9 cellular contexts compared by ENCODE assay signal in genomic region chr5:64166201-64166959, GRCh38. TPM values are rescaled to one million over a fixed set of nuclear protein-coding genes. Genes with fewer than 3 reads are reported as not detected.
A peak's percentile ranks its signal among the peaks of the same experiment; 100 is the strongest.
DNase-seq lines count a peak whose midpoint lies in the region; ATAC-seq and TF ChIP-seq lines count a peak whose summit lies in the region.
"Had no signal": no experiment of that assay in that cellular context is flagged by ENCODE, and none has a peak within 500 bp of the region (broad histone marks: within the 10 kb centered on the region; RNA-seq: fewer than 3 reads in every experiment).

No MANE protein-coding gene starts in this region.

- H3K4me2 ChIP-seq in KMS-11 = peak overlapping the region; percentile 79

- peaks cover 31% of the 10 kb centered on the region for H3K27me3 Mint-ChIP-seq in CD8-positive, alpha-beta T cell (ENCODE audit: low read depth)
- H3K27me3 Mint-ChIP-seq in nephron (ENCODE audit: low read depth) = peaks cover 25% of the 10 kb centered on the region

- H3K4me1 Mint-ChIP-seq in CD8-positive, alpha-beta T cell (ENCODE audit: low read depth) = peaks cover 8% of the 10 kb centered on the region
- peaks cover 6% of the 10 kb centered on the region for H3K4me1 Mint-ChIP-seq in nephron

- no peak for TF ChIP-seq CTCF in CD8-positive, alpha-beta T cell (IDR thresholded peaks at IDR 0.05)
- no peak for TF ChIP-seq CTCF in KMS-11 (conservative IDR thresholded peaks at IDR 0.05; ENCODE audit: low read depth, low read length)
- TF ChIP-seq CTCF in esophagus muscularis mucosa (IDR thresholded peaks at IDR 0.05) = no peak
- no peak for TF ChIP-seq CTCF in nephron (IDR thresholded peaks at IDR 0.05; ENCODE audit: unreplicated experiment in 3 of 3)
- TF ChIP-seq CTCF in RWPE1 (conservative IDR thresholded peaks at IDR 0.05; ENCODE audit: low read depth) = no peak

- ATAC-seq in CD8-positive, alpha-beta T cell = no peak
- ATAC-seq in HG03025 (IDR thresholded peaks at IDR 0.05; ENCODE audit: low FRiP score, unreplicated experiment) = no peak

- H3K27ac Mint-ChIP-seq in CD8-positive, alpha-beta T cell = no peak overlapping the region
- H3K27ac Mint-ChIP-seq in nephron = peak overlapping the region; percentile 71 to 92 (median 91)
- H3K27ac Mint-ChIP-seq: activated naive CD4-positive, alpha-beta T cell treated with anti-CD3 and anti-CD28 coated beads, Interleukin-2, amount 50 U/mL, for 24 hours had no signal

- no peak overlapping the region for H3K27ac ChIP-seq in CD8-positive, alpha-beta T cell (ENCODE audit: low read depth, low read length)
- H3K27ac ChIP-seq in KMS-11 (no peak overlapping the region), esophagus muscularis mucosa (replicated peaks in 1 of 4) (peak overlapping the region; percentile 74 to 87 (median 82)), RWPE1 (no peak overlapping the region), SJCRH30 (no peak overlapping the region)

- H3K36me3 Mint-ChIP-seq in CD8-positive, alpha-beta T cell = no peaks in the 10 kb centered on the region
- H3K36me3 Mint-ChIP-seq in nephron (ENCODE audit: low read depth) = no peaks in the 10 kb centered on the region
- H3K36me3 Mint-ChIP-seq: activated naive CD4-positive, alpha-beta T cell treated with anti-CD3 and anti-CD28 coated beads, Interleukin-2, amount 50 U/mL, for 24 hours had no signal

- no peak for DNase-seq in CD8-positive, alpha-beta T cell
- DNase-seq in esophagus muscularis mucosa (ENCODE audit: extremely low spot score) = no peak
- no peak for DNase-seq in HuH-7 (ENCODE audit: low spot score)
- no peak for DNase-seq in RWPE1 (ENCODE audit: low spot score)
- DNase-seq in SJCRH30 = no peak

- peak overlapping the region; percentile 16 for H3K4me3 Mint-ChIP-seq in CD8-positive, alpha-beta T cell
- peak overlapping the region; percentile 87 to 92 (median 91) for H3K4me3 Mint-ChIP-seq in nephron
- H3K4me3 Mint-ChIP-seq: activated naive CD4-positive, alpha-beta T cell treated with anti-CD3 and anti-CD28 coated beads, Interleukin-2, amount 50 U/mL, for 24 hours had no signal

- H3K27me3 ChIP-seq in CD8-positive, alpha-beta T cell (ENCODE audit: insufficient read depth, low read length) = peaks cover 2% of the 10 kb centered on the region
- H3K27me3 ChIP-seq in KMS-11 (ENCODE audit: insufficient read depth, low read depth) = no peaks in the 10 kb centered on the region
- no peaks in the 10 kb centered on the region for H3K27me3 ChIP-seq in esophagus muscularis mucosa
- H3K27me3 ChIP-seq in SJCRH30 = no peaks in the 10 kb centered on the region

- intact Hi-C loops in CD8-positive, alpha-beta T cell (cut with DNase I, micrococcal nuclease) = no loop called here
- intact Hi-C loops in esophagus muscularis mucosa (cut with DNase I) = no loop called here

- H3K4me1 ChIP-seq in CD8-positive, alpha-beta T cell (ENCODE audit: insufficient read depth, low read length) = no peaks in the 10 kb centered on the region
- H3K4me1 ChIP-seq in KMS-11 (ENCODE audit: low read depth, poor library complexity, severe bottlenecking) (peaks cover 4% of the 10 kb centered on the region), esophagus muscularis mucosa (peaks cover 8 to 30% (median 21%) of the 10 kb centered on the region in 4 donors), SJCRH30 (no peaks in the 10 kb centered on the region)

- no peaks in the 10 kb centered on the region for H3K9me3 Mint-ChIP-seq in CD8-positive, alpha-beta T cell
- no peaks in the 10 kb centered on the region for H3K9me3 Mint-ChIP-seq in nephron

- WGBS in esophagus muscularis mucosa = 19% methylated on average over 23 of the region's 23 CpGs

- H4K20me1 ChIP-seq in KMS-11 (ENCODE audit: insufficient read depth) = no peaks in the 10 kb centered on the region

- no peak overlapping the region for H3K4me3 ChIP-seq in CD8-positive, alpha-beta T cell (ENCODE audit: low read depth, low read length)
- no peak overlapping the region for H3K4me3 ChIP-seq in KMS-11 (IDR thresholded peaks at IDR 0.05; ENCODE audit: insufficient read depth, low read depth, low read length)
- H3K4me3 ChIP-seq in esophagus muscularis mucosa = peak overlapping the region; percentile 62 to 89 (median 88)
- H3K4me3 ChIP-seq in SJCRH30 = no peak overlapping the region

- peak overlapping the region; percentile 80 for H2AFZ ChIP-seq in KMS-11 (ENCODE audit: low read depth)

- no peak for TF ChIP-seq POLR2A in esophagus muscularis mucosa (IDR thresholded peaks at IDR 0.05; ENCODE audit: low read depth)

- 0 out of 2 replicates have a peak, but pooled peaks cover 6% of the 10 kb centered on the region for H3K79me2 ChIP-seq in KMS-11 (ENCODE audit: insufficient read depth, low read depth)

- no peak for TF ChIP-seq EP300 in esophagus muscularis mucosa (IDR thresholded peaks at IDR 0.05)

- H3K9me3 ChIP-seq in CD8-positive, alpha-beta T cell (ENCODE audit: low read length) = no peaks in the 10 kb centered on the region
- H3K9me3 ChIP-seq in esophagus muscularis mucosa (no peaks in the 10 kb centered on the region), SJCRH30 (replicated peaks) (no peaks in the 10 kb centered on the region)

- CTCF ChIA-PET in CD8-positive, alpha-beta T cell (lab: Charles Lee) = no interaction called here
- CTCF ChIA-PET in RWPE1 (lab: Yijun Ruan, JAX) = interaction anchor here (0.6 to 1.3 kb wide), 3 partner anchors 18 to 594 kb away, joined by 3 to 7 read pairs (median 4); no protein-coding TSS in a partner anchor

- no peaks in the 10 kb centered on the region for H3K36me3 ChIP-seq in CD8-positive, alpha-beta T cell (ENCODE audit: insufficient read depth, low read length)
- H3K36me3 ChIP-seq in KMS-11 (ENCODE audit: insufficient read depth) (no peaks in the 10 kb centered on the region), esophagus muscularis mucosa (no peaks in the 10 kb centered on the region), SJCRH30 (no peaks in the 10 kb centered on the region)

- POLR2A ChIA-PET in CD8-positive, alpha-beta T cell (lab: Charles Lee) = no interaction called here
- POLR2A ChIA-PET in RWPE1 (lab: Yijun Ruan, JAX; ENCODE audit: low non-redundant PET) = interaction anchor here (0.6 kb wide), 1 partner anchor 104 kb away, joined by 4 read pairs; no protein-coding TSS in a partner anchor

- H3K9ac ChIP-seq in KMS-11 = peak overlapping the region; percentile 56; the same call in 1 of the 2 replicates

RNA-seq across cellular contexts. Expression of gene RNF180, which starts 0.7 kb away (rescaled TPM):
- not detected for total RNA-seq in CD8-positive, alpha-beta T cell
- 10 to 100 TPM; 17.9 to 22.4 (median 21.0) TPM for total RNA-seq in esophagus muscularis mucosa
- total RNA-seq in SJCRH30 (2014; rRNA removed; shearing (Covaris generic)) = 0.41 and 0.65 TPM in 2 replicates

Comparison
In these comparisons a context has a peak if more than half of its experiments do, and no peak if none do; other contexts are left out.
1. H3K27ac ChIP-seq: peak in esophagus muscularis mucosa (4 of 4); none in CD8-positive, alpha-beta T cell (single experiment), KMS-11 (single experiment), RWPE1 (single experiment) and SJCRH30 (single experiment).
2. H3K4me3 ChIP-seq: peak in esophagus muscularis mucosa (4 of 4); none in CD8-positive, alpha-beta T cell (single experiment), KMS-11 (single experiment) and SJCRH30 (single experiment).
3. RNA of gene RNF180, which starts 0.7 kb away (total RNA-seq): 17.9 to 22.4 TPM in esophagus muscularis mucosa; 0.41 to 0.65 TPM in SJCRH30 and not detected in CD8-positive, alpha-beta T cell; every median in the first group is over 10 times any median in the second.